In genomic region chr2:212170382-212170781, GRCh38 we compare ENCODE assay signal across 31 cellular contexts.
"Had no signal": no experiment of that assay in that cellular context is flagged by ENCODE, and none has a peak within 500 bp of the region (broad histone marks: within the 10 kb centered on the region; RNA-seq: fewer than 3 reads in every experiment).

No MANE protein-coding gene starts in this region.

- H3K4me3 ChIP-seq: adrenal gland, ascending aorta, body of pancreas, breast epithelium, cardiac muscle cell had no signal

- H3K27me3 ChIP-seq: adrenal gland, ascending aorta, body of pancreas, brain microvascular endothelial cell, breast epithelium, cardiac muscle cell had no signal

- ATAC-seq: activated naive CD4-positive, alpha-beta T cell treated with anti-CD3 and anti-CD28 coated beads, Interleukin-2, amount 50 U/mL, for 72 hours; activated naive CD8-positive, alpha-beta T cell treated with anti-CD3 and anti-CD28 coated beads, Interleukin-2, amount 50 U/mL, for 24 hours; activated T-cell treated with anti-CD3 and anti-CD28 coated beads, Interleukin-2, amount 50 U/mL, for 4 hours; activated T-cell treated with anti-CD3 and anti-CD28 coated beads, Interleukin-2, amount 50 U/mL, for 72 hours; activated T-helper 17 cell treated with anti-CD3 and anti-CD28 coated beads, Interleukin-2, amount 50 U/mL, for 72 hours; body of pancreas had no signal

- H3K36me3 ChIP-seq: adrenal gland, ascending aorta, brain microvascular endothelial cell, breast epithelium, cardiac muscle cell had no signal

- DNase-seq: activated effector memory CD4-positive, alpha-beta T cell treated with anti-CD3 and anti-CD28 coated beads, Interleukin-2, amount 50 U/mL, for 16 hours; activated effector memory CD4-positive, alpha-beta T cell treated with Interleukin-2 at 50 U/mL for 16 hours; activated gamma-delta T cell; activated gamma-delta T cell treated with Interleukin-2 at 50 U/mL for 16 hours; activated naive CD4-positive, alpha-beta T cell; activated naive CD4-positive, alpha-beta T cell treated with anti-CD3 and anti-CD28 coated beads for 36 hours; activated naive CD4-positive, alpha-beta T cell treated with anti-CD3 and anti-CD28 coated beads, Interleukin-2, amount 10 ng/mL, durations not matched to agents 7 days and 5 days; activated naive CD4-positive, alpha-beta T cell treated with anti-CD3 and anti-CD28 coated beads, Interleukin-2, amount 50 U/mL, for 16 hours; activated naive CD4-positive, alpha-beta T cell treated with Interleukin-2 at 50 U/mL for 16 hours; activated naive CD8-positive, alpha-beta T cell treated with anti-CD3 and anti-CD28 coated beads for 36 hours; activated naive CD8-positive, alpha-beta T cell treated with anti-CD3 and anti-CD28 coated beads, Interleukin-2, amount 10 ng/mL, durations not matched to agents 7 days and 5 days; activated naive CD8-positive, alpha-beta T cell treated with anti-CD3 and anti-CD28 coated beads, Interleukin-2, amount 50 U/mL, for 24 hours; activated T-cell treated with anti-CD3 and anti-CD28 coated beads, Interleukin-2, amount 50 U/mL, for 24 hours; activated T-cell treated with anti-CD3 and anti-CD28 coated beads, Interleukin-2, amount 50 U/mL, for 4 hours; activated T-cell treated with anti-CD3 and anti-CD28 coated beads, Interleukin-2, amount 50 U/mL, for 48 hours; activated T-cell treated with anti-CD3 and anti-CD28 coated beads, Interleukin-2, amount 50 U/mL, for 72 hours; adrenal gland; amniotic stem cell; amygdala; anterior cingulate cortex; aorta; body of pancreas; brain microvascular endothelial cell; caudate nucleus; central memory CD4-positive, alpha-beta T cell; cerebellar nuclear complex had no signal

- H3K27ac ChIP-seq: adrenal gland, ascending aorta, body of pancreas, brain microvascular endothelial cell, breast epithelium, cardiac muscle cell had no signal

- H3K9me3 ChIP-seq: adrenal gland, breast epithelium had no signal

- H3K4me1 ChIP-seq: adrenal gland, ascending aorta, body of pancreas, breast epithelium had no signal
